ENCODE assay signal across 34 cellular contexts in the genomic region with DNA sequence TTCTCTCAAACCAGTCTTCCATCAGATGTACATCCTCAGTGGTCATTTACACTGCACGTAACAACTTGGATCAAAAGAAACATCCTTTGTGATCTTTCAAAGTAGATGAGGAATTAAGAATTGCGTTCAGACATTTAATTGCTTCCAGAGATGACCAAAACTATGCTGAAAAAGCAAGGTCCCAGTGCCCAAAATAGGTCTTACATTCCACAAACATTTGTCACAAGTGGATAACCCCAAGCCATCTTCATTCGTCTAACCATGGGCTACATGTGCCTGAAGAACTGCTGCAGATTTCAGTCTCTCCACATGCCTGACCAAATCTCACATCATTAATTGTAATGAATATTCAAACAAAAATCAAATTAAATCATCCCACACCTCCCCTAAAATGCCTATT.
DNase-seq lines count a peak whose midpoint lies in the region; ATAC-seq and TF ChIP-seq lines count a peak whose summit lies in the region.
"Had no signal": no experiment of that assay in that cellular context is flagged by ENCODE, and none has a peak within 500 bp of the region (broad histone marks: within the 10 kb centered on the region; RNA-seq: fewer than 3 reads in every experiment).

No MANE protein-coding gene starts in this region.

- H3K4me3 ChIP-seq in osteoblast (ENCODE audit: insufficient read depth, low read length) (no peak overlapping the region), tibial artery (no peak overlapping the region)
- H3K4me3 ChIP-seq: dorsolateral prefrontal cortex, esophagus squamous epithelium, left ventricle myocardium inferior, testis, vagina had no signal

- H3K9me3 Mint-ChIP-seq in HFFc6: peaks cover 15% of the 10 kb centered on the region
- H3K9me3 Mint-ChIP-seq: T-helper 2 cell treated with Interferon-gamma antibody and Interleukin-4, amounts not matched to agents 5 μg/mL and 100 μg/mL, for 36 hours had no signal

- H3K79me2 ChIP-seq in osteoblast (ENCODE audit: insufficient read depth, low read length): no peaks in the 10 kb centered on the region

- H3K27me3 Mint-ChIP-seq in HFFc6 (ENCODE audit: insufficient read depth): no peaks in the 10 kb centered on the region
- H3K27me3 Mint-ChIP-seq: activated CD8-positive, alpha-beta T cell treated with anti-CD3 and anti-CD28 coated beads for 36 hours; activated naive CD4-positive, alpha-beta T cell treated with anti-CD3 and anti-CD28 coated beads, Interleukin-2, amount 10 ng/mL, durations not matched to agents 7 days and 5 days; stimulated activated naive CD8-positive, alpha-beta T cell treated with anti-CD3 and anti-CD28 coated beads, Interleukin-15, Interleukin-2, amounts not matched to agents 100 ng/mL and 50 ng/mL, for 24 hours had no signal

- peak; percentile 81 for DNase-seq in AG20443 (ENCODE audit: low spot score)
- DNase-seq in HFFc6: peak; percentile 69
- peak; percentile 22 for DNase-seq in dedifferentiated amniotic fluid mesenchymal stem cell (ENCODE audit: extremely low spot score)
- DNase-seq in osteoblast (ENCODE audit: insufficient read length, low spot score, missing footprints): no peak
- no peak for DNase-seq in tibial artery
- DNase-seq in RKO (ENCODE audit: low spot score): no peak
- DNase-seq: ACHN; activated CD8-positive, alpha-beta memory T cell treated with anti-CD3 and anti-CD28 coated beads, Interleukin-2, amount 50 U/mL, for 48 hours; activated CD8-positive, alpha-beta T cell treated with anti-CD3 and anti-CD28 coated beads for 36 hours; activated naive CD4-positive, alpha-beta T cell treated with anti-CD3 and anti-CD28 coated beads, Interleukin-2, amount 10 ng/mL, durations not matched to agents 7 days and 5 days; amniotic stem cell; brain microvascular endothelial cell; dorsolateral prefrontal cortex; esophagus squamous epithelium; GOT3; islet precursor cell; left ventricle myocardium inferior; mesenchymal stem cell; NCI-H1436; NCI-H2081; NCI-H526; OCI-M1; right cardiac atrium; Right ventricle myocardium superior; stimulated activated CD4-positive, alpha-beta T cell treated with anti-CD3 and anti-CD28 coated beads, Interleukin-2, amount 100 ng/mL, for 24 hours; testis had no signal

- peaks cover 13% of the 10 kb centered on the region for H3K36me3 Mint-ChIP-seq in HFFc6 (ENCODE audit: low read depth)
- H3K36me3 Mint-ChIP-seq: activated naive CD4-positive, alpha-beta T cell treated with anti-CD3 and anti-CD28 coated beads, Interleukin-2, amount 10 ng/mL, durations not matched to agents 7 days and 5 days; CD14-positive monocyte had no signal

- no peak overlapping the region for H3K4me2 ChIP-seq in osteoblast (ENCODE audit: insufficient read depth, low read length)

- peak overlapping the region; percentile 60 for H3K27ac Mint-ChIP-seq in HFFc6
- H3K27ac Mint-ChIP-seq: activated CD8-positive, alpha-beta T cell treated with anti-CD3 and anti-CD28 coated beads for 36 hours; activated naive CD4-positive, alpha-beta T cell treated with anti-CD3 and anti-CD28 coated beads, Interleukin-2, amount 10 ng/mL, durations not matched to agents 7 days and 5 days; activated T-helper 17 cell treated with anti-CD3 and anti-CD28 coated beads, Interleukin-2, amount 50 U/mL, for 72 hours; CD14-positive monocyte; stimulated activated naive CD8-positive, alpha-beta T cell treated with anti-CD3 and anti-CD28 coated beads, Interleukin-15, Interleukin-2, amounts not matched to agents 100 ng/mL and 50 ng/mL, for 24 hours; T-helper 2 cell treated with Interferon-gamma antibody and Interleukin-4, amounts not matched to agents 5 μg/mL and 100 μg/mL, for 36 hours had no signal

- peaks cover 47% of the 10 kb centered on the region for H3K4me1 Mint-ChIP-seq in HFFc6 (ENCODE audit: low read depth)
- H3K4me1 Mint-ChIP-seq: activated naive CD4-positive, alpha-beta T cell treated with anti-CD3 and anti-CD28 coated beads, Interleukin-2, amount 10 ng/mL, durations not matched to agents 7 days and 5 days; activated T-helper 17 cell treated with anti-CD3 and anti-CD28 coated beads, Interleukin-2, amount 50 U/mL, for 72 hours; CD14-positive monocyte had no signal

- no peaks in the 10 kb centered on the region for H3K9me3 ChIP-seq in osteoblast (ENCODE audit: low read depth, low read length)
- peaks cover 0 to 22% (median 14%) of the 10 kb centered on the region in 3 donors for H3K9me3 ChIP-seq in tibial artery
- H3K9me3 ChIP-seq: neutrophil, vagina had no signal

- H3K36me3 ChIP-seq in osteoblast (ENCODE audit: insufficient read depth, low read length) (no peaks in the 10 kb centered on the region), tibial artery (no peaks in the 10 kb centered on the region)
- H3K36me3 ChIP-seq: brain microvascular endothelial cell, esophagus squamous epithelium, left ventricle myocardium inferior, neutrophil, vagina had no signal

- H3K4me1 ChIP-seq in osteoblast (ENCODE audit: insufficient read depth, low read length) (peaks cover 8% of the 10 kb centered on the region), tibial artery (peaks cover 0 to 12% (median 0%) of the 10 kb centered on the region in 4 donors)
- H3K4me1 ChIP-seq: esophagus squamous epithelium, left ventricle myocardium inferior, testis, vagina had no signal

- H4K20me1 ChIP-seq in osteoblast (ENCODE audit: insufficient read depth, low read length): no peaks in the 10 kb centered on the region

- H3K27ac ChIP-seq in osteoblast (ENCODE audit: low read depth, low read length) (no peak overlapping the region), tibial artery (no peak overlapping the region)
- H3K27ac ChIP-seq: brain microvascular endothelial cell, dorsolateral prefrontal cortex, esophagus squamous epithelium, left ventricle myocardium inferior, neutrophil, testis, vagina had no signal

- peak overlapping the region; percentile 38 for H3K4me3 Mint-ChIP-seq in HFFc6
- H3K4me3 Mint-ChIP-seq: activated CD8-positive, alpha-beta T cell treated with anti-CD3 and anti-CD28 coated beads for 36 hours; activated naive CD4-positive, alpha-beta T cell treated with anti-CD3 and anti-CD28 coated beads, Interleukin-2, amount 10 ng/mL, durations not matched to agents 7 days and 5 days; activated T-helper 17 cell treated with anti-CD3 and anti-CD28 coated beads, Interleukin-2, amount 50 U/mL, for 72 hours; CD14-positive monocyte; stimulated activated naive CD8-positive, alpha-beta T cell treated with anti-CD3 and anti-CD28 coated beads, Interleukin-15, Interleukin-2, amounts not matched to agents 100 ng/mL and 50 ng/mL, for 24 hours; T-helper 2 cell treated with Interferon-gamma antibody and Interleukin-4, amounts not matched to agents 5 μg/mL and 100 μg/mL, for 36 hours had no signal

- ATAC-seq in HG02759 (IDR thresholded peaks at IDR 0.05; ENCODE audit: unreplicated experiment): no peak
- no peak for ATAC-seq in HG03139 (IDR thresholded peaks at IDR 0.05; ENCODE audit: unreplicated experiment)
- ATAC-seq: activated CD8-positive, alpha-beta T cell treated with anti-CD3 and anti-CD28 coated beads for 36 hours; activated T-helper 17 cell treated with anti-CD3 and anti-CD28 coated beads, Interleukin-2, amount 50 U/mL, for 72 hours; right cardiac atrium had no signal

- no peaks in the 10 kb centered on the region for H3K27me3 ChIP-seq in osteoblast (ENCODE audit: insufficient read depth, low read length)
- H3K27me3 ChIP-seq in tibial artery: no peaks in the 10 kb centered on the region
- H3K27me3 ChIP-seq: brain microvascular endothelial cell, esophagus squamous epithelium, neutrophil, testis, vagina had no signal

- intact Hi-C loops in tibial artery (cut with DNase I; ENCODE audit: low total_unique reads): no loop called here

- H2AFZ ChIP-seq in osteoblast (ENCODE audit: low read length): peak overlapping the region; percentile 18

- TF ChIP-seq CTCF in HFFc6 (IDR thresholded peaks at IDR 0.05): no peak
- TF ChIP-seq CTCF in osteoblast (IDR thresholded peaks at IDR 0.05; ENCODE audit: extremely low read depth, low read depth, low read length): no peak
- TF ChIP-seq CTCF in tibial artery (IDR thresholded peaks at IDR 0.05): no peak

Comparison
In these comparisons a context has a peak if more than half of its experiments do, and no peak if none do; other contexts are left out.
1. DNase-seq: peak in AG20443 (single experiment), HFFc6 (single experiment) and dedifferentiated amniotic fluid mesenchymal stem cell (single experiment); none in osteoblast (single experiment), tibial artery (0 of 2) and RKO (single experiment).